36 cellular contexts compared by ENCODE assay signal in genomic region chr7:91029688-91030087, GRCh38.
"Had no signal": no experiment of that assay in that cellular context is flagged by ENCODE, and none has a peak within 500 bp of the region (broad histone marks: within the 10 kb centered on the region; RNA-seq: fewer than 3 reads in every experiment).

No MANE protein-coding gene starts in this region.

- ATAC-seq: activated CD4-positive, alpha-beta T cell treated with anti-CD3 and anti-CD28 coated beads for 36 hours; activated CD8-positive, alpha-beta memory T cell treated with anti-CD3 and anti-CD28 coated beads, Interleukin-2, amount 10 ng/mL, durations not matched to agents 7 days and 5 days; activated CD8-positive, alpha-beta T cell treated with anti-CD3 and anti-CD28 coated beads, Interleukin-2, amount 10 ng/mL, durations not matched to agents 7 days and 5 days; activated naive CD8-positive, alpha-beta T cell treated with anti-CD3 and anti-CD28 coated beads, Interleukin-2, amount 50 U/mL, for 24 hours; body of pancreas; T-helper 17 cell had no signal

- H3K9me3 Mint-ChIP-seq: activated CD4-positive, alpha-beta memory T cell treated with anti-CD3 and anti-CD28 coated beads for 36 hours; activated CD4-positive, alpha-beta T cell treated with anti-CD3 and anti-CD28 coated beads, Interleukin-2, amount 10 ng/mL, durations not matched to agents 24 days and 14 days; activated naive CD4-positive, alpha-beta T cell treated with anti-CD3 and anti-CD28 coated beads for 36 hours; activated naive CD4-positive, alpha-beta T cell treated with anti-CD3 and anti-CD28 coated beads, Interleukin-2, amount 50 U/mL, for 24 hours; activated naive CD8-positive, alpha-beta T cell treated with anti-CD3 and anti-CD28 coated beads for 36 hours; activated naive CD8-positive, alpha-beta T cell treated with anti-CD3 and anti-CD28 coated beads, Interleukin-2, amount 50 U/mL, for 24 hours; activated T-helper 1 cell treated with anti-CD3 and anti-CD28 coated beads, Interleukin-12 subunit alpha, Interleukin-12 subunit beta, Interleukin-2, Interleukin-4 antibody, amounts not matched to agents 30 ng/mL and 10 ng/mL and 1 ng/mL, durations not matched to agents 14 hours and 24 hours and 36 hours; activated T-helper 2 cell treated with anti-CD3 and anti-CD28 coated beads, Interferon-gamma antibody, Interleukin-2, Interleukin-4, amounts not matched to agents 10 μg/mL and 5 μg/mL and 100 μg/mL, durations not matched to agents 14 hours and 24 hours and 36 hours; T-helper 2 cell treated with Interferon-gamma antibody and Interleukin-4, amounts not matched to agents 5 μg/mL and 100 μg/mL, for 36 hours had no signal

- H3K27me3 Mint-ChIP-seq: activated CD4-positive, alpha-beta memory T cell treated with anti-CD3 and anti-CD28 coated beads for 36 hours; activated CD4-positive, alpha-beta T cell treated with anti-CD3 and anti-CD28 coated beads for 36 hours; activated CD8-positive, alpha-beta memory T cell treated with anti-CD3 and anti-CD28 coated beads, Interleukin-2, amount 10 ng/mL, durations not matched to agents 7 days and 5 days; activated naive CD8-positive, alpha-beta T cell treated with anti-CD3 and anti-CD28 coated beads for 36 hours; activated naive CD8-positive, alpha-beta T cell treated with anti-CD3 and anti-CD28 coated beads, Interleukin-2, amount 50 U/mL, for 24 hours had no signal

- DNase-seq: activated CD4-positive, alpha-beta memory T cell treated with anti-CD3 and anti-CD28 coated beads for 36 hours; activated CD4-positive, alpha-beta T cell treated with anti-CD3 and anti-CD28 coated beads for 36 hours; activated CD4-positive, alpha-beta T cell treated with anti-CD3 and anti-CD28 coated beads, Interleukin-2, amount 10 ng/mL, durations not matched to agents 24 days and 14 days; activated CD4-positive, CD25-positive, alpha-beta regulatory T cell; activated CD4-positive, CD25-positive, alpha-beta regulatory T cell treated with anti-CD3 and anti-CD28 coated beads, Interleukin-2, amount 50 U/mL, for 72 hours; activated CD8-positive, alpha-beta memory T cell treated with anti-CD3 and anti-CD28 coated beads, Interleukin-2, amount 10 ng/mL, durations not matched to agents 7 days and 5 days; activated CD8-positive, alpha-beta memory T cell treated with anti-CD3 and anti-CD28 coated beads, Interleukin-2, amount 50 U/mL, for 4 hours; activated CD8-positive, alpha-beta T cell treated with anti-CD3 and anti-CD28 coated beads, Interleukin-2, amount 10 ng/mL, durations not matched to agents 7 days and 5 days; activated effector memory CD4-positive, alpha-beta T cell treated with anti-CD3 and anti-CD28 coated beads, Interleukin-2, amount 50 U/mL, for 16 hours; activated naive CD4-positive, alpha-beta T cell treated with anti-CD3 and anti-CD28 coated beads for 36 hours; activated naive CD8-positive, alpha-beta T cell treated with anti-CD3 and anti-CD28 coated beads for 36 hours; activated naive CD8-positive, alpha-beta T cell treated with anti-CD3 and anti-CD28 coated beads, Interleukin-2, amount 50 U/mL, for 24 hours; activated T-cell treated with anti-CD3 and anti-CD28 coated beads, Interleukin-2, amount 50 U/mL, for 1 hour; activated T-cell treated with anti-CD3 and anti-CD28 coated beads, Interleukin-2, amount 50 U/mL, for 48 hours; adrenal gland; amygdala; aorta; body of pancreas; central memory CD4-positive, alpha-beta T cell; cerebellar nuclear complex; colonic mucosa; effector CD8-positive, alpha-beta T cell; esophagus squamous epithelium; head of caudate nucleus; T-helper 1 cell; T-helper 17 cell; T1000; WERI-Rb-1 had no signal

- H3K36me3 ChIP-seq: adrenal gland, colonic mucosa, esophagus squamous epithelium, WERI-Rb-1 had no signal

- H3K27ac ChIP-seq: adrenal gland, body of pancreas, colonic mucosa, epithelial cell of prostate, esophagus squamous epithelium, WERI-Rb-1 had no signal

- FAIRE-seq: endometrium, endothelial cell of umbilical vein, frontal cortex had no signal

- H3K4me3 Mint-ChIP-seq: activated CD4-positive, alpha-beta memory T cell treated with anti-CD3 and anti-CD28 coated beads for 36 hours; activated CD4-positive, alpha-beta T cell treated with anti-CD3 and anti-CD28 coated beads for 36 hours; activated CD4-positive, alpha-beta T cell treated with anti-CD3 and anti-CD28 coated beads, Interleukin-2, amount 10 ng/mL, durations not matched to agents 24 days and 14 days; activated CD8-positive, alpha-beta memory T cell treated with anti-CD3 and anti-CD28 coated beads, Interleukin-2, amount 10 ng/mL, durations not matched to agents 7 days and 5 days; activated CD8-positive, alpha-beta T cell treated with anti-CD3 and anti-CD28 coated beads, Interleukin-2, amount 10 ng/mL, durations not matched to agents 7 days and 5 days; activated naive CD4-positive, alpha-beta T cell treated with anti-CD3 and anti-CD28 coated beads for 36 hours; activated naive CD4-positive, alpha-beta T cell treated with anti-CD3 and anti-CD28 coated beads, Interleukin-2, amount 50 U/mL, for 24 hours; activated naive CD8-positive, alpha-beta T cell treated with anti-CD3 and anti-CD28 coated beads for 36 hours; activated naive CD8-positive, alpha-beta T cell treated with anti-CD3 and anti-CD28 coated beads, Interleukin-2, amount 50 U/mL, for 24 hours; activated T-helper 1 cell treated with anti-CD3 and anti-CD28 coated beads, Interleukin-12 subunit alpha, Interleukin-12 subunit beta, Interleukin-2, Interleukin-4 antibody, amounts not matched to agents 30 ng/mL and 10 ng/mL and 1 ng/mL, durations not matched to agents 14 hours and 24 hours and 36 hours; T-helper 17 cell; T-helper 2 cell treated with Interferon-gamma antibody and Interleukin-4, amounts not matched to agents 5 μg/mL and 100 μg/mL, for 36 hours had no signal

- H3K4me1 ChIP-seq: adrenal gland, colonic mucosa, esophagus squamous epithelium had no signal

- H3K4me1 Mint-ChIP-seq: activated CD4-positive, alpha-beta T cell treated with anti-CD3 and anti-CD28 coated beads for 36 hours; activated CD4-positive, alpha-beta T cell treated with anti-CD3 and anti-CD28 coated beads, Interleukin-2, amount 10 ng/mL, durations not matched to agents 24 days and 14 days; activated CD8-positive, alpha-beta memory T cell treated with anti-CD3 and anti-CD28 coated beads, Interleukin-2, amount 10 ng/mL, durations not matched to agents 7 days and 5 days; activated naive CD4-positive, alpha-beta T cell treated with anti-CD3 and anti-CD28 coated beads, Interleukin-2, amount 50 U/mL, for 24 hours; activated naive CD8-positive, alpha-beta T cell treated with anti-CD3 and anti-CD28 coated beads for 36 hours; activated naive CD8-positive, alpha-beta T cell treated with anti-CD3 and anti-CD28 coated beads, Interleukin-2, amount 50 U/mL, for 24 hours; T-helper 17 cell had no signal

- H3K27me3 ChIP-seq: adrenal gland, body of pancreas, colonic mucosa, esophagus squamous epithelium had no signal

- H3K4me3 ChIP-seq: adrenal gland, body of pancreas, colonic mucosa, esophagus squamous epithelium had no signal

- H3K27ac Mint-ChIP-seq: activated CD4-positive, alpha-beta memory T cell treated with anti-CD3 and anti-CD28 coated beads for 36 hours; activated CD4-positive, alpha-beta T cell treated with anti-CD3 and anti-CD28 coated beads for 36 hours; activated CD4-positive, alpha-beta T cell treated with anti-CD3 and anti-CD28 coated beads, Interleukin-2, amount 10 ng/mL, durations not matched to agents 24 days and 14 days; activated CD8-positive, alpha-beta memory T cell treated with anti-CD3 and anti-CD28 coated beads, Interleukin-2, amount 10 ng/mL, durations not matched to agents 7 days and 5 days; activated CD8-positive, alpha-beta T cell treated with anti-CD3 and anti-CD28 coated beads, Interleukin-2, amount 10 ng/mL, durations not matched to agents 7 days and 5 days; activated naive CD4-positive, alpha-beta T cell treated with anti-CD3 and anti-CD28 coated beads for 36 hours; activated naive CD4-positive, alpha-beta T cell treated with anti-CD3 and anti-CD28 coated beads, Interleukin-2, amount 50 U/mL, for 24 hours; activated naive CD8-positive, alpha-beta T cell treated with anti-CD3 and anti-CD28 coated beads for 36 hours; activated naive CD8-positive, alpha-beta T cell treated with anti-CD3 and anti-CD28 coated beads, Interleukin-2, amount 50 U/mL, for 24 hours; activated T-helper 1 cell treated with anti-CD3 and anti-CD28 coated beads, Interleukin-12 subunit alpha, Interleukin-12 subunit beta, Interleukin-2, Interleukin-4 antibody, amounts not matched to agents 30 ng/mL and 10 ng/mL and 1 ng/mL, durations not matched to agents 14 hours and 24 hours and 36 hours; activated T-helper 2 cell treated with anti-CD3 and anti-CD28 coated beads, Interferon-gamma antibody, Interleukin-2, Interleukin-4, amounts not matched to agents 10 μg/mL and 5 μg/mL and 100 μg/mL, durations not matched to agents 14 hours and 24 hours and 36 hours; T-helper 17 cell; T-helper 2 cell treated with Interferon-gamma antibody and Interleukin-4, amounts not matched to agents 5 μg/mL and 100 μg/mL, for 36 hours had no signal

- H3K36me3 Mint-ChIP-seq: activated CD4-positive, alpha-beta memory T cell treated with anti-CD3 and anti-CD28 coated beads for 36 hours; activated CD8-positive, alpha-beta memory T cell treated with anti-CD3 and anti-CD28 coated beads, Interleukin-2, amount 10 ng/mL, durations not matched to agents 7 days and 5 days; activated naive CD4-positive, alpha-beta T cell treated with anti-CD3 and anti-CD28 coated beads, Interleukin-2, amount 50 U/mL, for 24 hours; activated naive CD8-positive, alpha-beta T cell treated with anti-CD3 and anti-CD28 coated beads for 36 hours had no signal
